ENCODE assay signal across 1 cellular context in genomic region chr16:31131416-31131815, GRCh38.
TF ChIP-seq lines count a peak whose summit lies in the region.

No MANE protein-coding gene starts in this region.

TF ChIP-seq in H1, 55 proteins besides CTCF, POLR2A, EP300 and RAD21:
- no peak for TF ChIP-seq PHF8 (conservative IDR thresholded peaks at IDR 0.05; ENCODE audit: low read depth, low read length)
- TF ChIP-seq EGR1 (IDR thresholded peaks at IDR 0.05; ENCODE audit: borderline replicate concordance, low read depth, low read length) = no peak
- no peak for TF ChIP-seq ASH2L (IDR thresholded peaks at IDR 0.05; ENCODE audit: low read length)
- TF ChIP-seq YY1 (IDR thresholded peaks at IDR 0.05; ENCODE audit: low read depth, low read length) = no peak
- no peak for TF ChIP-seq NANOG (IDR thresholded peaks at IDR 0.05; ENCODE audit: insufficient read depth, low read depth, low read length, poor library complexity, severe bottlenecking)
- no peak for TF ChIP-seq SP2 (IDR thresholded peaks at IDR 0.05; ENCODE audit: low read length)
- no peak for TF ChIP-seq GABPA (IDR thresholded peaks at IDR 0.05; ENCODE audit: borderline replicate concordance, insufficient read depth, low read length)
- no peak for TF ChIP-seq SUZ12 (IDR thresholded peaks at IDR 0.05; ENCODE audit: low read length)
